10 cellular contexts compared by ENCODE assay signal in the genomic region with DNA sequence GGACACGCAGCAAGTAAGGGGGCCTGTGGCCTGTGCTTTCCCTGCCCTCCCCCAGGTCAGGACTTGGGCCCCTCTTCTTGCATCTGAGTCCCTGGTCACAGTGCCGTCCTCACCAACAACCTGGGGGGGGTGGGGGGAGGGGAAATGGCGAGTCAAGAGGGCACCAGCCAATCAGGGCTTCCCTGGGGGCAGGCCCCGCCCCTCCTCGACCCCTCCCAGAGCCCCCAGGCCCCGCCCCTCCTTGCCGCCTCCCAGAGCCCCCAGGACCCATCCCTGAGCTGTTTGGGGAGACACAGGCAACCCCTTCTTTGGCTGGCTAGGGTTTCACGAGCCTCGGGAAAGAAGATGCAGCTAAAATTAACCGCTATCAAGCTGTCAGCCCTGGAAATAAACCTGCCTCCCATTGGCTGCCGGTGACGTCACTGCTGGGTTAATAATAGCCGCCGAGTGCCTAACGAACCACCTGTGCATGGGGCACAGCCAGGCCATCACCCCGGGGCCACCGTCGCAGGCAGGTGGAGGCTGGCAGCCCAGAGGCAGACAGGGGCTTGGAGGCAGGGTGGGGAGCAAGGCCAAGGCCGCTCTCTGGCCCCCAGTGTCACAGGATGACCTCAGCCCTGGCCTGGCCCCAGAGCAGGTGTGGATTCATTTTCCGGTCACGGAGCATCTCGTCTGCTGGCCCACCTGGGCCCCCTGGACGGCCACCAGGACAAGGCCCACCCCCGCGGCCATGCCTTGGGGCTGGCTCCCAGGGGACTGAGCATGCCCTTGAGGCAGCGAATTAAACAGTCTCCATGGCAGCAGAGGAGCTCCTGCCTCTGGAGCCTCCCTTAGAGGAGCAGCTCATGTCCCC. TPM values are rescaled to one million over a fixed set of nuclear protein-coding genes. Genes with fewer than 3 reads are reported as not detected.
A peak's percentile ranks its signal among the peaks of the same experiment; 100 is the strongest.
DNase-seq lines count a peak whose midpoint lies in the region; ATAC-seq and TF ChIP-seq lines count a peak whose summit lies in the region.
"Had no signal": no experiment of that assay in that cellular context is flagged by ENCODE, and none has a peak within 500 bp of the region (broad histone marks: within the 10 kb centered on the region; RNA-seq: fewer than 3 reads in every experiment).

No MANE protein-coding gene starts in this region.

- H3K4me1 ChIP-seq in iPS-15b (ENCODE audit: control insufficient read depth, insufficient read depth, low read length), result no peaks in the 10 kb centered on the region
- H3K4me1 ChIP-seq in HAP-1, result peaks cover 6% of the 10 kb centered on the region

- DNase-seq in Calu3, result peak; percentile 54
- peak; percentile 65 for DNase-seq in NCI-H1105 treated with DMSO at 0.1 percent for 48 hours (lab: John Stamatoyannopoulos, UW)
- DNase-seq in SK-N-DZ (ENCODE audit: low spot score), result peak; percentile 82
- no peak for DNase-seq in activated T-cell treated with anti-CD3 and anti-CD28 coated beads, Interleukin-2, amount 50 U/mL, for 72 hours
- no peak for DNase-seq in HAP-1 (ENCODE audit: low spot score in 2 of 2)
- DNase-seq: naive B cell had no signal

- peaks cover 4% of the 10 kb centered on the region for H3K9me3 Mint-ChIP-seq in Calu3 (ENCODE audit: low read depth, unreplicated experiment)
- peaks cover 2 to 5% of the 10 kb centered on the region in 2 donors for H3K9me3 Mint-ChIP-seq in activated T-cell treated with anti-CD3 and anti-CD28 coated beads, Interleukin-2, amount 50 U/mL, for 72 hours

- no peak overlapping the region for H3K4me3 Mint-ChIP-seq in Calu3 (ENCODE audit: low read depth, unreplicated experiment)
- H3K4me3 Mint-ChIP-seq in activated T-cell treated with anti-CD3 and anti-CD28 coated beads, Interleukin-2, amount 50 U/mL, for 72 hours, result no peak overlapping the region

- H3K36me3 ChIP-seq in iPS-15b (ENCODE audit: control insufficient read depth, insufficient read depth, low read length) (no peaks in the 10 kb centered on the region), HAP-1 (replicated peaks) (peaks cover 5% of the 10 kb centered on the region)

- no peak for TF ChIP-seq CTCF in Calu3 (IDR thresholded peaks at IDR 0.05; ENCODE audit: unreplicated experiment)

- no peak overlapping the region for H3K9ac ChIP-seq in iPS-15b (ENCODE audit: low read depth, low read length)

- intact Hi-C loops in Calu3 (cut with micrococcal nuclease; ENCODE audit: unreplicated experiment), result no loop called here

- H3K4me3 ChIP-seq in iPS-15b (ENCODE audit: low read depth, low read length), result peak overlapping the region; percentile 41
- no peak overlapping the region for H3K4me3 ChIP-seq in HAP-1

- H3K9me3 ChIP-seq in iPS-15b (ENCODE audit: control insufficient read depth, insufficient read depth, low read length) (no peaks in the 10 kb centered on the region), HAP-1 (peaks cover 2% of the 10 kb centered on the region; the same call in 1 of the 2 replicates)
- H3K9me3 ChIP-seq: Caco-2 had no signal

- H3K36me3 Mint-ChIP-seq in Calu3 (ENCODE audit: insufficient read depth, unreplicated experiment), result peaks cover 28% of the 10 kb centered on the region
- peaks cover 0 to 2% of the 10 kb centered on the region in 2 donors for H3K36me3 Mint-ChIP-seq in activated T-cell treated with anti-CD3 and anti-CD28 coated beads, Interleukin-2, amount 50 U/mL, for 72 hours (ENCODE audit: insufficient read depth in 2 of 2)

- CTCF ChIA-PET in Calu3 (lab: Charles Lee), result interaction anchor here (0.6 to 2.5 kb wide), 5 partner anchors 15 to 368 kb away, joined by 3 to 14 read pairs (median 6); partner anchors contain the start of gene PPDPF

- no TSS peak for BruUV-seq in Calu3 (replicated peaks; lab: Mats Ljungman, UMichigan)

- in situ Hi-C loops in HAP-1 (cut with MboI; ENCODE audit: low sequenced_read_pairs), result no loop called here

- ATAC-seq in GM21526 (IDR thresholded peaks at IDR 0.05; ENCODE audit: low FRiP score, unreplicated experiment) (no peak), GM21367 (IDR thresholded peaks at IDR 0.05; ENCODE audit: unreplicated experiment) (no peak)
- no peak for ATAC-seq in activated T-cell treated with anti-CD3 and anti-CD28 coated beads, Interleukin-2, amount 50 U/mL, for 72 hours (replicated peaks in 1 of 2)

- H3K27ac Mint-ChIP-seq in Calu3 (ENCODE audit: unreplicated experiment), result no peak overlapping the region
- no peak overlapping the region for H3K27ac Mint-ChIP-seq in activated T-cell treated with anti-CD3 and anti-CD28 coated beads, Interleukin-2, amount 50 U/mL, for 72 hours
- H3K27ac Mint-ChIP-seq: naive B cell had no signal

- H3K27me3 ChIP-seq in iPS-15b (ENCODE audit: control insufficient read depth, insufficient read depth, low read length), result peaks cover 16% of the 10 kb centered on the region
- no peaks in the 10 kb centered on the region for H3K27me3 ChIP-seq in HAP-1 (ENCODE audit: low read depth)

- H3K4me1 Mint-ChIP-seq in Calu3 (ENCODE audit: low read depth, unreplicated experiment), result no peaks in the 10 kb centered on the region
- no peaks in the 10 kb centered on the region for H3K4me1 Mint-ChIP-seq in activated T-cell treated with anti-CD3 and anti-CD28 coated beads, Interleukin-2, amount 50 U/mL, for 72 hours (ENCODE audit: low read depth)

- H3K27me3 Mint-ChIP-seq in Calu3 (ENCODE audit: unreplicated experiment), result peaks cover 41% of the 10 kb centered on the region
- peaks cover 24% of the 10 kb centered on the region for H3K27me3 Mint-ChIP-seq in activated T-cell treated with anti-CD3 and anti-CD28 coated beads, Interleukin-2, amount 50 U/mL, for 72 hours (ENCODE audit: low read depth)

RNA-seq across cellular contexts. Expression of gene EEF1A2, which starts 3.2 kb away (rescaled TPM):
- total RNA-seq in Calu3 (2022), result 359 and 393 TPM in 2 replicates
- 753 and 802 TPM in 2 replicates for polyA plus RNA-seq in SK-N-DZ (2014; cell fraction: cytosol; rRNA removed)
- polyA plus RNA-seq in SK-N-DZ (2014; cell fraction: nucleus; rRNA removed), result 489 and 497 TPM in 2 replicates
- 1 to 10 TPM in 1 of 2 donors, under 1 TPM in 1; 0.94 to 8.3 TPM for total RNA-seq in activated T-cell treated with anti-CD3 and anti-CD28 coated beads, Interleukin-2, amount 50 U/mL, for 72 hours

RNA-seq across cellular contexts. Expression of gene PPDPF, which starts 18.5 kb away (rescaled TPM):
- total RNA-seq in Calu3 (2022), result 517 and 545 TPM in 2 replicates
- 57.4 and 64.4 TPM in 2 replicates for polyA plus RNA-seq in SK-N-DZ (2014; cell fraction: cytosol; rRNA removed)
- 31.6 and 40.3 TPM in 2 replicates for polyA plus RNA-seq in SK-N-DZ (2014; cell fraction: nucleus; rRNA removed)
- 100 to 1,000 TPM in 1 of 2 donors, 10 to 100 TPM in 1; 91.0 to 130 TPM for total RNA-seq in activated T-cell treated with anti-CD3 and anti-CD28 coated beads, Interleukin-2, amount 50 U/mL, for 72 hours

RNA-seq across cellular contexts. Expression of gene KCNQ2, which starts 29.6 kb away (rescaled TPM):
- total RNA-seq in Calu3 (2022), result 0.07 and 0.38 TPM in 2 replicates
- 375 and 399 TPM in 2 replicates for polyA plus RNA-seq in SK-N-DZ (2014; cell fraction: cytosol; rRNA removed)
- 414 and 472 TPM in 2 replicates for polyA plus RNA-seq in SK-N-DZ (2014; cell fraction: nucleus; rRNA removed)
- total RNA-seq in activated T-cell treated with anti-CD3 and anti-CD28 coated beads, Interleukin-2, amount 50 U/mL, for 72 hours, result under 1 TPM; 0.44 to 0.65 TPM

RNA-seq across cellular contexts. Expression of gene PTK6, which starts 35.1 kb away (rescaled TPM):
- 15.9 and 22.5 TPM in 2 replicates for total RNA-seq in Calu3 (2022)
- polyA plus RNA-seq in SK-N-DZ (2014; cell fraction: cytosol; rRNA removed), result not detected in 2 replicates
- polyA plus RNA-seq in SK-N-DZ (2014; cell fraction: nucleus; rRNA removed), result not detected in 2 replicates
- total RNA-seq in activated T-cell treated with anti-CD3 and anti-CD28 coated beads, Interleukin-2, amount 50 U/mL, for 72 hours, result 1 to 10 TPM in 1 of 2 donors, under 1 TPM in 1; 0.97 to 1.2 TPM

RNA-seq across cellular contexts. Expression of gene SRMS, which starts 45.5 kb away (rescaled TPM):
- total RNA-seq in Calu3 (2022), result not detected in 2 replicates
- not detected in 2 replicates for polyA plus RNA-seq in SK-N-DZ (2014; cell fraction: cytosol; rRNA removed)
- not detected in 2 replicates for polyA plus RNA-seq in SK-N-DZ (2014; cell fraction: nucleus; rRNA removed)
- not detected for total RNA-seq in activated T-cell treated with anti-CD3 and anti-CD28 coated beads, Interleukin-2, amount 50 U/mL, for 72 hours
- total RNA-seq: Caco-2 had no signal

Comparison
In these comparisons a context has a peak if more than half of its experiments do, and no peak if none do; other contexts are left out.
1. DNase-seq: peak in Calu3 (single experiment), NCI-H1105 treated with DMSO at 0.1 percent for 48 hours (single experiment) and SK-N-DZ (single experiment); none in activated T-cell treated with anti-CD3 and anti-CD28 coated beads, Interleukin-2, amount 50 U/mL, for 72 hours (0 of 2) and HAP-1 (0 of 2).
2. RNA of gene EEF1A2, which starts 3.2 kb away (total RNA-seq): 359 to 393 TPM in Calu3; 0.94 to 8.3 TPM in activated T-cell treated with anti-CD3 and anti-CD28 coated beads, Interleukin-2, amount 50 U/mL, for 72 hours; every median in the first group is over 10 times any median in the second.